In genomic region chr1:201810466-201811216, GRCh38 we compare ENCODE assay signal across 29 cellular contexts.
"Had no signal": no experiment of that assay in that cellular context is flagged by ENCODE, and none has a peak within 500 bp of the region (broad histone marks: within the 10 kb centered on the region; RNA-seq: fewer than 3 reads in every experiment).

No MANE protein-coding gene starts in this region.

- H3K27ac Mint-ChIP-seq: mesothelial cell of epicardium; natural killer cell treated with Interleukin-12 subunit alpha and Interleukin-12 subunit beta and Interleukin-15 and Interleukin-18, amount 100 ng/mL, for 72 hours; neural progenitor cell; progenitor cell of endocrine pancreas; stimulated activated memory B cell treated with anti-CD40 and anti-IgM and Interleukin-4, amounts not matched to agents 10 μg/mL and 1 μg/mL and 100 μg/mL, for 72 hours had no signal

- H3K9me3 ChIP-seq: left lung, lower lobe of right lung, neutrophil, ovary, right atrium auricular region, right lobe of liver, tibial nerve, upper lobe of left lung, vagina had no signal

- H3K9ac ChIP-seq: neural progenitor cell had no signal

- ATAC-seq: left colon; left lung; lower lobe of right lung; natural killer cell treated with Interleukin-12 subunit alpha and Interleukin-12 subunit beta and Interleukin-15 and Interleukin-18, amount 100 ng/mL, for 72 hours; right lobe of liver; stimulated activated memory B cell treated with anti-CD40 and anti-IgM and Interleukin-4, amounts not matched to agents 10 μg/mL and 1 μg/mL and 100 μg/mL, for 72 hours; stimulated activated naive CD8-positive, alpha-beta T cell treated with anti-CD3 and anti-CD28 coated beads, Interleukin-15, amount 100 ng/mL, for 72 hours had no signal

- H3K4me3 Mint-ChIP-seq: mesothelial cell of epicardium; naive B cell; natural killer cell treated with Interleukin-12 subunit alpha and Interleukin-12 subunit beta and Interleukin-15 and Interleukin-18, amount 100 ng/mL, for 72 hours; neural progenitor cell; stimulated activated memory B cell treated with anti-CD40 and anti-IgM and Interleukin-4, amounts not matched to agents 10 μg/mL and 1 μg/mL and 100 μg/mL, for 72 hours; stimulated activated naive CD8-positive, alpha-beta T cell treated with anti-CD3 and anti-CD28 coated beads, Interleukin-15, amount 100 ng/mL, for 72 hours had no signal

- DNase-seq: hippocampal formation; kidney; left colon; lower lobe of right lung; mammary epithelial cell; mesendoderm; naive B cell; occipital lobe; ovary; stimulated activated CD4-positive, alpha-beta T cell treated with anti-CD3 and anti-CD28 coated beads, Interleukin-1b, Interleukin-23, amount 100 ng/mL, for 48 hours; stimulated activated CD4-positive, alpha-beta T cell treated with anti-CD3 and anti-CD28 coated beads, Interleukin-2, amount 100 ng/mL, for 48 hours; stimulated activated CD4-positive, alpha-beta T cell treated with anti-CD3 and anti-CD28 coated beads, Interleukin-4, amount 100 ng/mL, for 4 hours; stimulated activated CD8-positive, alpha-beta memory T cell treated with anti-CD3 and anti-CD28 coated beads, Interleukin-4, amount 100 ng/mL, for 48 hours; stimulated activated naive CD4-positive, alpha-beta T cell treated with Interleukin-2 at 50 U/mL for 16 hours; stimulated activated naive CD8-positive, alpha-beta T cell treated with anti-CD3 and anti-CD28 coated beads, Interleukin-15, amount 100 ng/mL, for 72 hours; substantia nigra had no signal

- H3K4me3 ChIP-seq: left lung, lower lobe of right lung, neural progenitor cell, ovary, right atrium auricular region, right lobe of liver, smooth muscle cell, tibial nerve, upper lobe of left lung, vagina had no signal

- H2AFZ ChIP-seq: neural progenitor cell had no signal

- H3K36me3 Mint-ChIP-seq: natural killer cell treated with Interleukin-12 subunit alpha and Interleukin-12 subunit beta and Interleukin-15 and Interleukin-18, amount 100 ng/mL, for 72 hours had no signal

- H3K4me1 ChIP-seq: left lung, lower lobe of right lung, neural progenitor cell, right atrium auricular region, right lobe of liver, tibial nerve, upper lobe of left lung, vagina had no signal

- H3K27me3 Mint-ChIP-seq: naive B cell; progenitor cell of endocrine pancreas; stimulated activated memory B cell treated with anti-CD40 and anti-IgM and Interleukin-4, amounts not matched to agents 10 μg/mL and 1 μg/mL and 100 μg/mL, for 72 hours; stimulated activated naive CD8-positive, alpha-beta T cell treated with anti-CD3 and anti-CD28 coated beads, Interleukin-15, amount 100 ng/mL, for 72 hours had no signal

- FAIRE-seq: kidney had no signal

- H3K27ac ChIP-seq: left lung, lower lobe of right lung, neural progenitor cell, neutrophil, ovary, right atrium auricular region, right lobe of liver, tibial nerve, upper lobe of left lung, vagina had no signal

- H3K36me3 ChIP-seq: ovary had no signal

- H3K27me3 ChIP-seq: left lung, neural progenitor cell, neutrophil, ovary, right atrium auricular region, right lobe of liver, tibial nerve, upper lobe of left lung, vagina had no signal

- H3K4me1 Mint-ChIP-seq: mesothelial cell of epicardium; naive B cell; neural progenitor cell; stimulated activated memory B cell treated with anti-CD40 and anti-IgM and Interleukin-4, amounts not matched to agents 10 μg/mL and 1 μg/mL and 100 μg/mL, for 72 hours; stimulated activated naive CD8-positive, alpha-beta T cell treated with anti-CD3 and anti-CD28 coated beads, Interleukin-15, amount 100 ng/mL, for 72 hours had no signal

- H3K4me2 ChIP-seq: neural progenitor cell, smooth muscle cell had no signal

- H3K9me3 Mint-ChIP-seq: mesothelial cell of epicardium; naive B cell; natural killer cell treated with Interleukin-12 subunit alpha and Interleukin-12 subunit beta and Interleukin-15 and Interleukin-18, amount 100 ng/mL, for 72 hours; neural progenitor cell; stimulated activated memory B cell treated with anti-CD40 and anti-IgM and Interleukin-4, amounts not matched to agents 10 μg/mL and 1 μg/mL and 100 μg/mL, for 72 hours; stimulated activated naive CD8-positive, alpha-beta T cell treated with anti-CD3 and anti-CD28 coated beads, Interleukin-15, amount 100 ng/mL, for 72 hours had no signal
